ENCODE assay signal across 15 cellular contexts in the genomic region with DNA sequence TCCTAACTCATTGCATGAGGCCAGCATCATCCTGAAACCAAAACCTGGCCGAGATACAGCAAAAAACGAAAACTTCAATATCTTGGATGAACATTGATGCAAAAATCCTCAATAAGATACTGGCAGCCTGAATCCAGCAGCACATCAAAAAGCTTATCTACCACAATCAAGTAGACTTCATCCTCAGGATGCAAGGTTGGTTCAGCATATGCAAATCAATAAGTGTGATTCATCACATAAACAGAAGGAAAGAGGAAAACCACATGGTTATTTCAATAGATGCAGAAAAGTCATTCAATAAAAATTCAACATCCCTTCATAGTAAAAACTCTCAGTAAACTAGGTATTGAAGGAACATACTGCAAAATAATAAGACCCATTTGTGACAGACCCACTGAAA. TPM values are rescaled to one million over a fixed set of nuclear protein-coding genes. Genes with fewer than 3 reads are reported as not detected.
DNase-seq lines count a peak whose midpoint lies in the region; TF ChIP-seq lines count a peak whose summit lies in the region.
"Had no signal": no experiment of that assay in that cellular context is flagged by ENCODE, and none has a peak within 500 bp of the region (broad histone marks: within the 10 kb centered on the region; RNA-seq: fewer than 3 reads in every experiment).

No MANE protein-coding gene starts in this region.

- no peak overlapping the region for H3K4me3 ChIP-seq in astrocyte of the spinal cord (ENCODE audit: low read depth, low read length)
- H3K4me3 ChIP-seq: A549, GM23248 had no signal

- peak overlapping the region; percentile 14 for H3K27ac Mint-ChIP-seq in activated T-cell treated with anti-CD3 and anti-CD28 coated beads, Interleukin-2, amount 50 U/mL, for 24 hours
- no peak overlapping the region for H3K27ac Mint-ChIP-seq in activated T-helper 1 cell treated with anti-CD3 and anti-CD28 coated beads, Interleukin-12 subunit alpha, Interleukin-12 subunit beta, Interleukin-2, Interleukin-4 antibody, amounts not matched to agents 30 ng/mL and 10 ng/mL and 1 ng/mL, durations not matched to agents 14 hours and 24 hours and 36 hours
- H3K27ac Mint-ChIP-seq: CD8-positive, alpha-beta T cell; HFFc6; IgD-negative memory B cell had no signal

- in situ Hi-C loops in astrocyte of the spinal cord (cut with HindIII; ENCODE audit: low sequenced_read_pairs) = no loop called here

- H3K27me3 Mint-ChIP-seq in activated T-cell treated with anti-CD3 and anti-CD28 coated beads, Interleukin-2, amount 50 U/mL, for 24 hours = peaks cover 10% of the 10 kb centered on the region
- H3K27me3 Mint-ChIP-seq in activated T-helper 1 cell treated with anti-CD3 and anti-CD28 coated beads, Interleukin-12 subunit alpha, Interleukin-12 subunit beta, Interleukin-2, Interleukin-4 antibody, amounts not matched to agents 30 ng/mL and 10 ng/mL and 1 ng/mL, durations not matched to agents 14 hours and 24 hours and 36 hours (ENCODE audit: insufficient read depth) = no peaks in the 10 kb centered on the region
- H3K27me3 Mint-ChIP-seq: IgD-negative memory B cell had no signal

- H3K4me1 Mint-ChIP-seq in activated T-cell treated with anti-CD3 and anti-CD28 coated beads, Interleukin-2, amount 50 U/mL, for 24 hours (ENCODE audit: low read depth) = peaks cover 26% of the 10 kb centered on the region
- H3K4me1 Mint-ChIP-seq in activated T-helper 1 cell treated with anti-CD3 and anti-CD28 coated beads, Interleukin-12 subunit alpha, Interleukin-12 subunit beta, Interleukin-2, Interleukin-4 antibody, amounts not matched to agents 30 ng/mL and 10 ng/mL and 1 ng/mL, durations not matched to agents 14 hours and 24 hours and 36 hours (ENCODE audit: low read depth) = no peaks in the 10 kb centered on the region

- no peak for TF ChIP-seq CTCF in astrocyte of the spinal cord (IDR thresholded peaks at IDR 0.05; ENCODE audit: low read depth, low read length)

- intact Hi-C loops in activated T-helper 1 cell treated with anti-CD3 and anti-CD28 coated beads, Interleukin-12 subunit alpha, Interleukin-12 subunit beta, Interleukin-2, Interleukin-4 antibody, amounts not matched to agents 30 ng/mL and 10 ng/mL and 1 ng/mL, durations not matched to agents 14 hours and 24 hours and 36 hours (cut with micrococcal nuclease) = no loop called here

- no peaks in the 10 kb centered on the region for H3K36me3 Mint-ChIP-seq in activated T-cell treated with anti-CD3 and anti-CD28 coated beads, Interleukin-2, amount 50 U/mL, for 24 hours (ENCODE audit: low read depth)
- no peaks in the 10 kb centered on the region for H3K36me3 Mint-ChIP-seq in activated T-helper 1 cell treated with anti-CD3 and anti-CD28 coated beads, Interleukin-12 subunit alpha, Interleukin-12 subunit beta, Interleukin-2, Interleukin-4 antibody, amounts not matched to agents 30 ng/mL and 10 ng/mL and 1 ng/mL, durations not matched to agents 14 hours and 24 hours and 36 hours (ENCODE audit: low read depth)
- H3K36me3 Mint-ChIP-seq: CD8-positive, alpha-beta T cell had no signal

- no peak for DNase-seq in activated T-cell treated with anti-CD3 and anti-CD28 coated beads, Interleukin-2, amount 50 U/mL, for 24 hours
- DNase-seq in activated T-cell treated with anti-CD3 and anti-CD28 coated beads for 4 hours (no peak), RPMI7951 (ENCODE audit: low read depth) (peak; percentile 52), astrocyte of the spinal cord (ENCODE audit: low read depth, low spot score) (peak; percentile 21), renal cortical epithelial cell (ENCODE audit: low read depth) (peak; percentile 27), D341Med (ENCODE audit: low spot score) (no peak)
- no peak for DNase-seq in stimulated activated CD8-positive, alpha-beta memory T cell treated with anti-CD3 and anti-CD28 coated beads, Interleukin-4, amount 100 ng/mL, for 48 hours
- DNase-seq in activated T-helper 1 cell treated with anti-CD3 and anti-CD28 coated beads, Interleukin-12 subunit alpha, Interleukin-12 subunit beta, Interleukin-2, Interleukin-4 antibody, amounts not matched to agents 30 ng/mL and 10 ng/mL and 1 ng/mL, durations not matched to agents 14 hours and 24 hours and 36 hours (ENCODE audit: low spot score) = no peak
- DNase-seq: AML-193; CD8-positive, alpha-beta T cell; GM23248; HFFc6 had no signal

- H3K9me3 Mint-ChIP-seq in activated T-cell treated with anti-CD3 and anti-CD28 coated beads, Interleukin-2, amount 50 U/mL, for 24 hours = peaks cover 13% of the 10 kb centered on the region
- peaks cover 14% of the 10 kb centered on the region for H3K9me3 Mint-ChIP-seq in activated T-helper 1 cell treated with anti-CD3 and anti-CD28 coated beads, Interleukin-12 subunit alpha, Interleukin-12 subunit beta, Interleukin-2, Interleukin-4 antibody, amounts not matched to agents 30 ng/mL and 10 ng/mL and 1 ng/mL, durations not matched to agents 14 hours and 24 hours and 36 hours
- H3K9me3 Mint-ChIP-seq: CD8-positive, alpha-beta T cell had no signal

- H3K4me3 Mint-ChIP-seq in activated T-cell treated with anti-CD3 and anti-CD28 coated beads, Interleukin-2, amount 50 U/mL, for 24 hours = no peak overlapping the region
- H3K4me3 Mint-ChIP-seq in activated T-helper 1 cell treated with anti-CD3 and anti-CD28 coated beads, Interleukin-12 subunit alpha, Interleukin-12 subunit beta, Interleukin-2, Interleukin-4 antibody, amounts not matched to agents 30 ng/mL and 10 ng/mL and 1 ng/mL, durations not matched to agents 14 hours and 24 hours and 36 hours = no peak overlapping the region
- H3K4me3 Mint-ChIP-seq: CD8-positive, alpha-beta T cell; HFFc6; IgD-negative memory B cell had no signal

RNA-seq across cellular contexts. Expression of a gene that starts 56.5 kb away (rescaled TPM):
- 0.20 TPM in 1 of 2 replicates, not detected in the other for total RNA-seq in RPMI7951 (2014; rRNA removed; shearing (Covaris generic))
- total RNA-seq in renal cortical epithelial cell = 0.87 and 6.2 TPM in 2 replicates
- not detected in 2 replicates for total RNA-seq in activated T-helper 1 cell treated with anti-CD3 and anti-CD28 coated beads, Interleukin-12 subunit alpha, Interleukin-12 subunit beta, Interleukin-2, Interleukin-4 antibody, amounts not matched to agents 30 ng/mL and 10 ng/mL and 1 ng/mL, durations not matched to agents 14 hours and 24 hours and 36 hours
- total RNA-seq: CD8-positive, alpha-beta T cell; GM23248; HepG2; HFFc6 had no signal

Comparison
In these comparisons a context has a peak if more than half of its experiments do, and no peak if none do; other contexts are left out.
1. DNase-seq: peak in RPMI7951 (single experiment), astrocyte of the spinal cord (single experiment) and renal cortical epithelial cell (single experiment); none in activated T-cell treated with anti-CD3 and anti-CD28 coated beads, Interleukin-2, amount 50 U/mL, for 24 hours (single experiment), activated T-cell treated with anti-CD3 and anti-CD28 coated beads for 4 hours (single experiment), stimulated activated CD8-positive, alpha-beta memory T cell treated with anti-CD3 and anti-CD28 coated beads, Interleukin-4, amount 100 ng/mL, for 48 hours (single experiment), D341Med (single experiment) and activated T-helper 1 cell treated with anti-CD3 and anti-CD28 coated beads, Interleukin-12 subunit alpha, Interleukin-12 subunit beta, Interleukin-2, Interleukin-4 antibody, amounts not matched to agents 30 ng/mL and 10 ng/mL and 1 ng/mL, durations not matched to agents 14 hours and 24 hours and 36 hours (single experiment).